In the genomic region with DNA sequence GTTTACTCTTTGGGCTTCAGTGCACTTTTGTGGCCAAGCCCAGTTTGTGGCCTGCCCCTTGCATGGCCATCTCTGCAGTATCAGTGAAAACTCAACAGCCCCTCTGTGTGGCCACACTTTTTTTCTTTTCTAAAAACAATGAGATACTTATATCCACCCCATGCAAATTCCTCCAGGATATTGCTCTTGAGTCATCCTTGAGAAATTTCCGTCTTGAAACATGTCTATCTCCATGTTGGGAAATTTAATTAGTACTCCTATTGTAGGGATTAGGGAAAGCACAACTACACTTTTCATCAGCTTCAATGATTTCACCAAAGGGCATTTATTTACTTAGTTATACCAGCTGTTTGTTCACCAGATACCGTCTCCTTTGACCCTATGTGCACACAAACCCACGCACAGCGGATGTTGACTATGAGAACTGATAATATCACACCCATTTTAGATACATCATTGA, we compare ENCODE assay signal across 9 cellular contexts.
DNase-seq lines count a peak whose midpoint lies in the region; ATAC-seq and TF ChIP-seq lines count a peak whose summit lies in the region.
"Had no signal": no experiment of that assay in that cellular context is flagged by ENCODE, and none has a peak within 500 bp of the region (broad histone marks: within the 10 kb centered on the region; RNA-seq: fewer than 3 reads in every experiment).

No MANE protein-coding gene starts in this region.

- H3K4me3 ChIP-seq in choroid plexus epithelial cell (ENCODE audit: low read depth, low read length) (no peak overlapping the region), mesodermal cell (ENCODE audit: extremely low read depth, insufficient read depth, low read length, poor library complexity, severe bottlenecking) (no peak overlapping the region), MM.1S (ENCODE audit: low read length) (no peak overlapping the region)

- H4K20me1 ChIP-seq in MM.1S (ENCODE audit: insufficient read depth, low read length) = no peaks in the 10 kb centered on the region

- WGBS in mesodermal cell (ENCODE audit: insufficient coverage in 2 of 2), 2 experiments = no CpG with 5 or more reads among the region's 4 CpGs

- H2AFZ ChIP-seq in MM.1S (ENCODE audit: low read length) = no peak overlapping the region

- H3F3A ChIP-seq in MM.1S (ENCODE audit: insufficient read depth, low read length) = no peaks in the 10 kb centered on the region

- H3K79me2 ChIP-seq in MM.1S (ENCODE audit: low read length) = no peaks in the 10 kb centered on the region

- no peak for ATAC-seq in GM19023 (IDR thresholded peaks at IDR 0.05; ENCODE audit: unreplicated experiment)

- no peak overlapping the region for H3K4me2 ChIP-seq in MM.1S (ENCODE audit: low read depth, low read length)

- H3K9ac ChIP-seq in MM.1S (ENCODE audit: low read length) = no peak overlapping the region

- peaks cover 7% of the 10 kb centered on the region for H3K4me1 ChIP-seq in mesodermal cell (ENCODE audit: control insufficient read depth, insufficient read depth, low read length, poor library complexity, severe bottlenecking)
- no peaks in the 10 kb centered on the region for H3K4me1 ChIP-seq in MM.1S (ENCODE audit: low read length)

- TF ChIP-seq CTCF in choroid plexus epithelial cell (conservative IDR thresholded peaks at IDR 0.05; ENCODE audit: low read depth, low read length) (no peak), MM.1S (IDR thresholded peaks at IDR 0.05; ENCODE audit: low read length) (no peak)

- H3K36me3 ChIP-seq in mesodermal cell (ENCODE audit: control insufficient read depth, insufficient read depth, low read length) = no peaks in the 10 kb centered on the region
- no peaks in the 10 kb centered on the region for H3K36me3 ChIP-seq in MM.1S (replicated peaks; ENCODE audit: insufficient read depth, low read length)

- H3K9me2 ChIP-seq in MM.1S (replicated peaks; ENCODE audit: insufficient read depth, low read length) = no peaks in the 10 kb centered on the region

- DNase-seq in GM04503 (ENCODE audit: low read depth) = peak; percentile 38
- DNase-seq in NCI-H2196 (lab: John Stamatoyannopoulos, UW; ENCODE audit: unreplicated experiment) = peak; percentile 52
- DNase-seq in choroid plexus epithelial cell (ENCODE audit: low read depth) = peak; percentile 60
- no peak for DNase-seq in stimulated activated CD8-positive, alpha-beta memory T cell treated with anti-CD3 and anti-CD28 coated beads, Interleukin-4, amount 100 ng/mL, for 48 hours
- DNase-seq in MM.1S = no peak
- no peak for DNase-seq in amygdala (lab: John Stamatoyannopoulos, UW)
- DNase-seq: stimulated activated CD4-positive, alpha-beta T cell treated with anti-CD3 and anti-CD28 coated beads, Interleukin-4, amount 100 ng/mL, for 4 hours had no signal

- no peaks in the 10 kb centered on the region for H3K9me3 ChIP-seq in mesodermal cell (ENCODE audit: control insufficient read depth, low read length)
- no peaks in the 10 kb centered on the region for H3K9me3 ChIP-seq in MM.1S (replicated peaks; ENCODE audit: insufficient read depth, low read length)

- H3K27ac ChIP-seq in mesodermal cell (ENCODE audit: low read depth, low read length, severe bottlenecking) (peak overlapping the region; percentile 26), MM.1S (ENCODE audit: low read length) (no peak overlapping the region)

- H3K27me3 ChIP-seq in MM.1S (replicated peaks; ENCODE audit: insufficient read depth, low read length) = no peaks in the 10 kb centered on the region

Comparison
In these comparisons a context has a peak if more than half of its experiments do, and no peak if none do; other contexts are left out.
1. DNase-seq: peak in GM04503 (single experiment), NCI-H2196 (single experiment) and choroid plexus epithelial cell (single experiment); none in stimulated activated CD8-positive, alpha-beta memory T cell treated with anti-CD3 and anti-CD28 coated beads, Interleukin-4, amount 100 ng/mL, for 48 hours (single experiment), MM.1S (single experiment) and amygdala (0 of 56).